Comparison of ENCODE assay signal across 13 cellular contexts in genomic region chr6:118844915-118845314, GRCh38. TPM values are rescaled to one million over a fixed set of nuclear protein-coding genes. Genes with fewer than 3 reads are reported as not detected.
DNase-seq lines count a peak whose midpoint lies in the region; ATAC-seq and TF ChIP-seq lines count a peak whose summit lies in the region.
"Had no signal": no experiment of that assay in that cellular context is flagged by ENCODE, and none has a peak within 500 bp of the region (broad histone marks: within the 10 kb centered on the region; RNA-seq: fewer than 3 reads in every experiment).

No MANE protein-coding gene starts in this region.

- no peaks in the 10 kb centered on the region for H3K27me3 Mint-ChIP-seq in CD8-positive, alpha-beta memory T cell
- H3K27me3 Mint-ChIP-seq in progenitor cell of endocrine pancreas (no peaks in the 10 kb centered on the region), nephron progenitor cell (ENCODE audit: low read depth, poor library complexity) (no peaks in the 10 kb centered on the region)

- H3K9me3 ChIP-seq in CD8-positive, alpha-beta memory T cell (ENCODE audit: low read length) = no peaks in the 10 kb centered on the region

- DNase-seq in CD8-positive, alpha-beta memory T cell = no peak
- DNase-seq in SHP77 (lab: John Stamatoyannopoulos, UW) (peak; percentile 44 to 68), progenitor cell of endocrine pancreas (ENCODE audit: low spot score, unreplicated experiment) (no peak), midbrain (lab: John Stamatoyannopoulos, UW) (no peak), nephron progenitor cell (no peak)
- no peak for DNase-seq in effector CD4-positive, alpha-beta T cell
- DNase-seq: activated effector memory CD4-positive, alpha-beta T cell treated with anti-CD3 and anti-CD28 coated beads, Interleukin-2, amount 50 U/mL, for 16 hours; islet precursor cell; NCI-H446; posterior cingulate gyrus had no signal

- H3K4me1 ChIP-seq in CD8-positive, alpha-beta memory T cell (ENCODE audit: insufficient read depth, low read length) = no peaks in the 10 kb centered on the region

- no peaks in the 10 kb centered on the region for H3K27me3 ChIP-seq in CD8-positive, alpha-beta memory T cell (ENCODE audit: insufficient read depth, low read length, poor library complexity, severe bottlenecking)

- ATAC-seq in GM18870 (IDR thresholded peaks at IDR 0.05; ENCODE audit: unreplicated experiment) = peak; percentile 56
- ATAC-seq in HG02759 (IDR thresholded peaks at IDR 0.05; ENCODE audit: unreplicated experiment) = peak; percentile 51

- no peak overlapping the region for H3K27ac ChIP-seq in CD8-positive, alpha-beta memory T cell (ENCODE audit: low read depth, low read length)
- H3K27ac ChIP-seq: C4-2B had no signal

- no peak overlapping the region for H3K4me3 ChIP-seq in CD8-positive, alpha-beta memory T cell (ENCODE audit: low read length)

- peak overlapping the region in 6 of 7 donors; percentile 25 to 52 (median 46) for H3K4me3 Mint-ChIP-seq in CD8-positive, alpha-beta memory T cell
- H3K4me3 Mint-ChIP-seq in progenitor cell of endocrine pancreas (ENCODE audit: low read depth) = no peak overlapping the region
- no peak overlapping the region for H3K4me3 Mint-ChIP-seq in nephron progenitor cell

- CTCF ChIA-PET in CD8-positive, alpha-beta memory T cell (lab: Charles Lee) = no interaction called here

- H3K27ac Mint-ChIP-seq in CD8-positive, alpha-beta memory T cell = peak overlapping the region in 5 of 8 donors; percentile 2 to 68 (median 20)
- H3K27ac Mint-ChIP-seq in progenitor cell of endocrine pancreas = no peak overlapping the region
- H3K27ac Mint-ChIP-seq in nephron progenitor cell = no peak overlapping the region

- H3K36me3 Mint-ChIP-seq in CD8-positive, alpha-beta memory T cell = peaks cover 9 to 15% (median 13%) of the 10 kb centered on the region in 3 donors
- H3K36me3 Mint-ChIP-seq in progenitor cell of endocrine pancreas (ENCODE audit: insufficient read depth) = peaks cover 4% of the 10 kb centered on the region
- peaks cover 19% of the 10 kb centered on the region for H3K36me3 Mint-ChIP-seq in nephron progenitor cell (ENCODE audit: low read depth)

- peaks cover 28 to 49% (median 36%) of the 10 kb centered on the region in 3 donors for H3K4me1 Mint-ChIP-seq in CD8-positive, alpha-beta memory T cell
- H3K4me1 Mint-ChIP-seq in progenitor cell of endocrine pancreas (ENCODE audit: low read depth) (peaks cover 3% of the 10 kb centered on the region), nephron progenitor cell (no peaks in the 10 kb centered on the region)

- POLR2A ChIA-PET in CD8-positive, alpha-beta memory T cell (lab: Charles Lee) = interaction anchor here (0.5 to 0.7 kb wide), 2 partner anchors 20 to 142 kb away, joined by 3 read pairs; no protein-coding TSS in a partner anchor

- H3K9me3 Mint-ChIP-seq in CD8-positive, alpha-beta memory T cell = no peaks in the 10 kb centered on the region
- H3K9me3 Mint-ChIP-seq in progenitor cell of endocrine pancreas (ENCODE audit: low read depth) (no peaks in the 10 kb centered on the region), nephron progenitor cell (peaks cover 8% of the 10 kb centered on the region)

- TF ChIP-seq CTCF in progenitor cell of endocrine pancreas (IDR thresholded peaks at IDR 0.05; ENCODE audit: unreplicated experiment) (no peak), nephron progenitor cell (IDR thresholded peaks at IDR 0.05) (no peak)

- H3K36me3 ChIP-seq in CD8-positive, alpha-beta memory T cell (ENCODE audit: insufficient read depth, low read length) = no peaks in the 10 kb centered on the region

RNA-seq across cellular contexts. Expression of gene ASF1A, which starts 49.0 kb away (rescaled TPM):
- total RNA-seq in CD8-positive, alpha-beta memory T cell = 10 to 100 TPM; 42.6 to 46.1 TPM
- 57.2 TPM for polyA plus RNA-seq in CD8-positive, alpha-beta memory T cell
- 29.5 and 30.5 TPM in 2 replicates for total RNA-seq in progenitor cell of endocrine pancreas

Comparison
In these comparisons a context has a peak if more than half of its experiments do, and no peak if none do; other contexts are left out.
1. DNase-seq: peak in SHP77 (2 of 2); none in CD8-positive, alpha-beta memory T cell (0 of 5), progenitor cell of endocrine pancreas (single experiment), midbrain (single experiment), effector CD4-positive, alpha-beta T cell (single experiment) and nephron progenitor cell (single experiment).
2. H3K27ac Mint-ChIP-seq: peak in CD8-positive, alpha-beta memory T cell (5 of 8); none in progenitor cell of endocrine pancreas (single experiment) and nephron progenitor cell (single experiment).
3. H3K4me3 Mint-ChIP-seq: peak in CD8-positive, alpha-beta memory T cell (6 of 7); none in progenitor cell of endocrine pancreas (single experiment) and nephron progenitor cell (single experiment).